Comparison of ENCODE assay signal across 2 cellular contexts in genomic region chr19:41919948-41920712, GRCh38.
TF ChIP-seq lines count a peak whose summit lies in the region.

No MANE protein-coding gene starts in this region.

TF ChIP-seq in K562, 482 proteins besides CTCF, POLR2A, EP300 and RAD21:
- TF ChIP-seq KLF16 (IDR thresholded peaks at IDR 0.05) (no peak), ILK (tag; IDR thresholded peaks at IDR 0.05; ENCODE audit: borderline replicate concordance, low read depth) (no peak), NCOA2 (IDR thresholded peaks at IDR 0.05; ENCODE audit: partially characterized antibody in 2 of 2) (no peak), NFE2L1 (tag; IDR thresholded peaks at IDR 0.05; ENCODE audit: borderline replicate concordance, low read depth) (no peak), ZNF354B (CRISPR knock-in tag; IDR thresholded peaks at IDR 0.05) (no peak), USF1 (CRISPR knock-in tag; IDR thresholded peaks at IDR 0.05) (no peak), AFF4 (CRISPR knock-in tag; IDR thresholded peaks at IDR 0.05) (no peak), PTRF (tag; IDR thresholded peaks at IDR 0.05) (no peak), ZNF699 (CRISPR knock-in tag; IDR thresholded peaks at IDR 0.05; ENCODE audit: insufficient replicate concordance) (no peak), KDM4B (IDR thresholded peaks at IDR 0.05; ENCODE audit: borderline replicate concordance in 2 of 2, low read depth in 1 of 2) (no peak), IRF2 (CRISPR knock-in tag; IDR thresholded peaks at IDR 0.05) (peak; percentile 72; the same call in 1 of the 2 replicates), RFX5 (IDR thresholded peaks at IDR 0.05; ENCODE audit: low read depth, low read length) (no peak), CEBPG (CRISPR knock-in tag; IDR thresholded peaks at IDR 0.05) (0 out of 2 replicates have a peak, but pooled peaks have one; percentile 16), CEBPG (tag; conservative IDR thresholded peaks at IDR 0.05 in 1 of 2, IDR thresholded peaks at IDR 0.05 in 1 of 2) (no peak), KLF6 (CRISPR knock-in tag; IDR thresholded peaks at IDR 0.05; ENCODE audit: borderline replicate concordance) (no peak), SIRT6 (IDR thresholded peaks at IDR 0.05; ENCODE audit: low read depth, low read length) (no peak), SAFB2 (IDR thresholded peaks at IDR 0.05; ENCODE audit: borderline replicate concordance, low read depth, low read length, severe bottlenecking) (no peak), TEAD1 (CRISPR knock-in tag; IDR thresholded peaks at IDR 0.05) (no peak), PURB (CRISPR knock-in tag; IDR thresholded peaks at IDR 0.05; ENCODE audit: low read depth) (no peak), FOXA3 (CRISPR knock-in tag; conservative IDR thresholded peaks at IDR 0.05 in 1 of 2, IDR thresholded peaks at IDR 0.05 in 1 of 2) (0 out of 4 replicates have a peak, but pooled peaks of 1 of the 2 experiments have one; percentile 22), ZNF224 (CRISPR knock-in tag; IDR thresholded peaks at IDR 0.05) (no peak)

TF ChIP-seq in neural cell, 6 proteins besides CTCF, POLR2A, EP300 and RAD21:
- TF ChIP-seq POLR2AphosphoS5 (IDR thresholded peaks at IDR 0.05) (peak; percentile 26), MXI1 (conservative IDR thresholded peaks at IDR 0.05; ENCODE audit: poor library complexity, severe bottlenecking) (no peak)
TF ChIP-seq in neural cell: peak in this region for 1.
